ENCODE assay signal across 1 cellular context in the genomic region with DNA sequence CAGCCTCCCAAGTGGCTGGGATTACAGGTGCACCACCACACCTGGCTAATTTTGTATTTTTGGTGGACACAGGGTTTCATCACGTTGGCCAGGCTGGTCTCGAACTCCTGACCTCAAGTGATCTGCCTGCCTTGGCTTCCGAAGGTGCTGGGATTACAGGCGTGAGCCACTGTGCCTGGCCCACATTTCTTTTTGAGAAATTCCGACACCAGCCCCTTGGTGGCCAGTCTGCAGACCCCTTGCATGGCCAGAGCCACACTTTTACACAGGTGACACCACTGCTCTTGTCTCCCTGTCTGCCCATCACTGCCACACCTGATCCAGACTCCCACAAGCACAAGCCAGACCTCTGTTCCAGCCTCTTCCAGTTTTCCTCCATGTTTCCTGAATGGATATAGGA.
TF ChIP-seq lines count a peak whose summit lies in the region.

No MANE protein-coding gene starts in this region.

TF ChIP-seq in IMR-90, 13 proteins besides CTCF, POLR2A, EP300 and RAD21:
- TF ChIP-seq RCOR1 (IDR thresholded peaks at IDR 0.05; ENCODE audit: insufficient replicate concordance, low read length) (no peak), MAFK (IDR thresholded peaks at IDR 0.05; ENCODE audit: low read depth, low read length) (no peak), CHD1 (IDR thresholded peaks at IDR 0.05; ENCODE audit: low read depth, low read length) (no peak), CEBPB (IDR thresholded peaks at IDR 0.05; ENCODE audit: low read depth, low read length) (no peak), RFX5 (IDR thresholded peaks at IDR 0.05; ENCODE audit: low read depth, low read length) (no peak), NFE2L2 (IDR thresholded peaks at IDR 0.05; ENCODE audit: low read depth, low read length) (no peak), SMC3 (IDR thresholded peaks at IDR 0.05; ENCODE audit: low read depth, low read length) (no peak), BHLHE40 (IDR thresholded peaks at IDR 0.05; ENCODE audit: low read depth, low read length) (no peak), FOS (IDR thresholded peaks at IDR 0.05; ENCODE audit: low read depth, low read length) (no peak), ELK1 (IDR thresholded peaks at IDR 0.05; ENCODE audit: borderline replicate concordance, low read depth, low read length) (no peak), MAZ (IDR thresholded peaks at IDR 0.05; ENCODE audit: borderline replicate concordance, low read depth, low read length) (no peak), MXI1 (IDR thresholded peaks at IDR 0.05; ENCODE audit: borderline replicate concordance, low read depth, low read length) (no peak)
- TF ChIP-seq, protein P1, sequence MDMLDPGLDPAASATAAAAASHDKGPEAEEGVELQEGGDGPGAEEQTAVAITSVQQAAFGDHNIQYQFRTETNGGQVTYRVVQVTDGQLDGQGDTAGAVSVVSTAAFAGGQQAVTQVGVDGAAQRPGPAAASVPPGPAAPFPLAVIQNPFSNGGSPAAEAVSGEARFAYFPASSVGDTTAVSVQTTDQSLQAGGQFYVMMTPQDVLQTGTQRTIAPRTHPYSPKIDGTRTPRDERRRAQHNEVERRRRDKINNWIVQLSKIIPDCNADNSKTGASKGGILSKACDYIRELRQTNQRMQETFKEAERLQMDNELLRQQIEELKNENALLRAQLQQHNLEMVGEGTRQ (IDR thresholded peaks at IDR 0.05; ENCODE audit: low read depth, low read length): no peak
TF ChIP-seq in IMR-90: peak in this region for 0.
